8 cellular contexts compared by ENCODE assay signal in genomic region chr20:17680836-17681740, GRCh38. TPM values are rescaled to one million over a fixed set of nuclear protein-coding genes. Genes with fewer than 3 reads are reported as not detected.
A peak's percentile ranks its signal among the peaks of the same experiment; 100 is the strongest.
DNase-seq lines count a peak whose midpoint lies in the region; ATAC-seq and TF ChIP-seq lines count a peak whose summit lies in the region.

No MANE protein-coding gene starts in this region.

- H3K36me3 ChIP-seq in ovary (no peaks in the 10 kb centered on the region), thymus (ENCODE audit: control insufficient read depth, insufficient read depth) (no peaks in the 10 kb centered on the region)

- peak overlapping the region; percentile 73 for H3K4me3 Mint-ChIP-seq in activated naive CD8-positive, alpha-beta T cell treated with anti-CD3 and anti-CD28 coated beads for 36 hours

- TF ChIP-seq EP300 in ovary (IDR thresholded peaks at IDR 0.05), result no peak

- no peaks in the 10 kb centered on the region for H3K9me3 Mint-ChIP-seq in activated naive CD8-positive, alpha-beta T cell treated with anti-CD3 and anti-CD28 coated beads for 36 hours

- H3K36me3 Mint-ChIP-seq in activated naive CD8-positive, alpha-beta T cell treated with anti-CD3 and anti-CD28 coated beads for 36 hours, result peaks cover 2% of the 10 kb centered on the region

- H3K4me1 ChIP-seq in ovary (ENCODE audit: insufficient read depth), result no peaks in the 10 kb centered on the region
- H3K4me1 ChIP-seq in thymus (ENCODE audit: control insufficient read depth, insufficient read depth, low read length), result peaks cover 7% of the 10 kb centered on the region

- peak overlapping the region; percentile 62 for H3K27ac Mint-ChIP-seq in activated naive CD8-positive, alpha-beta T cell treated with anti-CD3 and anti-CD28 coated beads for 36 hours

- peaks cover 20% of the 10 kb centered on the region for H3K27me3 Mint-ChIP-seq in activated naive CD8-positive, alpha-beta T cell treated with anti-CD3 and anti-CD28 coated beads for 36 hours

- no peaks in the 10 kb centered on the region for H3K9me3 ChIP-seq in ovary
- peaks cover 1% of the 10 kb centered on the region for H3K9me3 ChIP-seq in thymus (ENCODE audit: control insufficient read depth)

- DNase-seq in DMS114 treated with DMSO at 0.1 percent for 48 hours (lab: John Stamatoyannopoulos, UW; ENCODE audit: unreplicated experiment), result peak; percentile 49
- DNase-seq in HuH-7.5 (ENCODE audit: low spot score), result peak; percentile 95
- DNase-seq in SKM-1 treated with dmso at 0.1 percent for 144 hours (lab: John Stamatoyannopoulos, UW; ENCODE audit: unreplicated experiment), result peak; percentile 24
- peak; percentile 83 for DNase-seq in activated naive CD8-positive, alpha-beta T cell treated with anti-CD3 and anti-CD28 coated beads for 36 hours
- peak; percentile 93 for DNase-seq in Right ventricle myocardium inferior (ENCODE audit: missing footprints)
- DNase-seq in ovary, result peak; percentile 77 to 90 (median 88)

- intact Hi-C loops in Right ventricle myocardium inferior (cut with DNase I) (loop anchor here (5.0 to 10.0 kb wide), 4 partner anchors 71 to 314 kb away; no protein-coding TSS in a partner anchor), ovary (cut with DNase I) (loop anchor here (1.0 to 10.0 kb wide), 8 partner anchors 124 to 286 kb away; partner anchors contain the start of genes MGME1 (in 1 of the 4) and SNX5 (in 1 of the 4))

- peaks cover 15% of the 10 kb centered on the region for H3K4me1 Mint-ChIP-seq in activated naive CD8-positive, alpha-beta T cell treated with anti-CD3 and anti-CD28 coated beads for 36 hours

- H3K27me3 ChIP-seq in ovary (no peaks in the 10 kb centered on the region), thymus (ENCODE audit: control insufficient read depth, insufficient read depth) (no peaks in the 10 kb centered on the region)

- whole genome bisulfite sequencing in ovary, 3 donors, result 0 to 1% (median 1%) methylated on average over 53 to 112 of the region's 112 CpGs
- 2% methylated on average over 112 of the region's 112 CpGs for WGBS in thymus

- peak overlapping the region; percentile 35 to 84 for H3K27ac ChIP-seq in ovary
- peak overlapping the region; percentile 83 for H3K27ac ChIP-seq in thymus (ENCODE audit: low read depth)

- TF ChIP-seq POLR2A in ovary (IDR thresholded peaks at IDR 0.05), result peak; percentile 14

- TF ChIP-seq CTCF in ovary (IDR thresholded peaks at IDR 0.05), result peak in 2 of 3 donors; percentile 85 to 87

- ATAC-seq in GM21423 (IDR thresholded peaks at IDR 0.05; ENCODE audit: unreplicated experiment) (peak; percentile 35), Right ventricle myocardium inferior (peak; percentile 38)

- H3K4me3 ChIP-seq in ovary (peak overlapping the region; percentile 66), thymus (ENCODE audit: low read length) (peak overlapping the region; percentile 76)

RNA-seq across cellular contexts. Expression of gene RRBP1, which starts 1.0 kb away (rescaled TPM):
- total RNA-seq in activated naive CD8-positive, alpha-beta T cell treated with anti-CD3 and anti-CD28 coated beads for 36 hours, result 10 to 100 TPM; 24.0 to 26.5 TPM
- 38.5 TPM for total RNA-seq in Right ventricle myocardium inferior
- total RNA-seq in ovary, result 100 to 1,000 TPM in 2 of 7 donors, 10 to 100 TPM in 5; 29.2 to 159 (median 96.2) TPM
- 10 to 100 TPM; 51.8 to 64.4 TPM for polyA plus RNA-seq in ovary
- polyA plus RNA-seq in thymus, result 24.2 TPM

RNA-seq across cellular contexts. Expression of gene BANF2, which starts 18.7 kb away (rescaled TPM):
- total RNA-seq in activated naive CD8-positive, alpha-beta T cell treated with anti-CD3 and anti-CD28 coated beads for 36 hours, result not detected
- total RNA-seq in Right ventricle myocardium inferior (not detected), ovary (not detected)
- polyA plus RNA-seq in ovary (not detected), thymus (0.25 TPM)

Comparison
In these comparisons a context has a peak if more than half of its experiments do, and no peak if none do; other contexts are left out.
1. Peak in every context shown above with its lines: DNase-seq, ATAC-seq, H3K4me3 ChIP-seq and H3K27ac ChIP-seq.
2. DNase-seq: peak in every context shown above with its lines; median percentile 95 in HuH-7.5; 93 in Right ventricle myocardium inferior; 88 in ovary; 83 in activated naive CD8-positive, alpha-beta T cell treated with anti-CD3 and anti-CD28 coated beads for 36 hours; 49 in DMS114 treated with DMSO at 0.1 percent for 48 hours; 24 in SKM-1 treated with dmso at 0.1 percent for 144 hours.